Comparison of ENCODE assay signal across 1 cellular context in genomic region chr2:101985793-101986164, GRCh38.
TF ChIP-seq lines count a peak whose summit lies in the region.

No MANE protein-coding gene starts in this region.

TF ChIP-seq in HepG2, 621 proteins besides CTCF, POLR2A, EP300 and RAD21 (continued from another document):
- TF ChIP-seq ZNF674 (CRISPR knock-in tag; IDR thresholded peaks at IDR 0.05; ENCODE audit: low read depth) (no peak), HNF1A (IDR thresholded peaks at IDR 0.05; ENCODE audit: low read depth) (no peak), HNF1A (CRISPR knock-in tag; IDR thresholded peaks at IDR 0.05; ENCODE audit: borderline replicate concordance) (0 out of 2 replicates have a peak, but pooled peaks have one; percentile 18), GATAD2A (CRISPR knock-in tag; IDR thresholded peaks at IDR 0.05) (no peak), ZNF788 (CRISPR knock-in tag; IDR thresholded peaks at IDR 0.05; ENCODE audit: borderline replicate concordance) (0 out of 2 replicates have a peak, but pooled peaks have one; percentile 21), ZNF414 (CRISPR knock-in tag; IDR thresholded peaks at IDR 0.05) (no peak), TBX2 (CRISPR knock-in tag; IDR thresholded peaks at IDR 0.05; ENCODE audit: borderline replicate concordance) (peak; percentile 36; the same call in 1 of the 2 replicates), ZNF138 (CRISPR knock-in tag; IDR thresholded peaks at IDR 0.05; ENCODE audit: low read depth) (no peak), SKI (IDR thresholded peaks at IDR 0.05; ENCODE audit: partially characterized antibody) (no peak), SAFB2 (CRISPR knock-in tag; IDR thresholded peaks at IDR 0.05; ENCODE audit: borderline replicate concordance, low read depth) (no peak)
